11 cellular contexts compared by ENCODE assay signal in the genomic region with DNA sequence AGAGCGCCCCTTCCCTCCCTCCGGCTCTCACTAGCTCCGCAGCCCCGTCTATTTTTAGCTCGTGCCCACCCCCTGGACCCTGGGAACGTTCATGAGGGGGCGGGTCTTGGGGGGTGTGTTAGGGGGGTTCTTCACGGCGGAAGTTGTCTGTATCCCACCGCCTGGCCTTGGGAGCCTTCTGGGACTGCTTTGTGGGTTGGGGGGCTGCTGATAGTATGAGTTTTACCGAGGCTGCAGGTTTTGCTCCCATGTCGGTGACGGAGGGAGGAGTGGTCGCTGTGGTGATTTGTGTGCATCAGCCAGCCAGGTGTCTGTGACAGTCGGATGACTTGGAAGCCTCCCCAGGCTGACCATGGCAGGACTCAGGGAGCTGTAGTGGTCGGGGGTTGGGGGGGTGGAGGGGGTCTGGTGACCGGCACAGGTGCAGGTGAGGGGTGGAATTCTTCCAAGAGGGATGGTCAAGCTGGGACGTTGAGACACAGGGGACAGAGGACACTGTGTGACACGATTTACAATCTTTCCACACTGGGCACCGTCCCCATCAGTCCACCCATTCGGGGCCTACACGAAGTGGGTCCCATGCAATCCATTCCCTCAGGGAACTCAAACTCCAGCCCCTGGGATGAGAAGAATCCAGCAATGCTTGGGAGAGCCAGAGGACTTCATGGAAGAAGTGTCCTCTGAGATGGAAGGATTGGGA. TPM values are rescaled to one million over a fixed set of nuclear protein-coding genes. Genes with fewer than 3 reads are reported as not detected.
DNase-seq lines count a peak whose midpoint lies in the region; ATAC-seq and TF ChIP-seq lines count a peak whose summit lies in the region.
"Had no signal": no experiment of that assay in that cellular context is flagged by ENCODE, and none has a peak within 500 bp of the region (broad histone marks: within the 10 kb centered on the region; RNA-seq: fewer than 3 reads in every experiment).

No MANE protein-coding gene starts in this region.

- H3K27ac Mint-ChIP-seq in activated naive CD8-positive, alpha-beta T cell, result no peak overlapping the region
- H3K27ac Mint-ChIP-seq in activated naive CD8-positive, alpha-beta T cell treated with anti-CD3 and anti-CD28 coated beads, Interleukin-2, amount 50 U/mL, for 24 hours, result no peak overlapping the region
- H3K27ac Mint-ChIP-seq in dendritic cell treated with granulocyte-macrophage colony-stimulating factor and Interleukin-4, amounts not matched to agents 40 ng/mL and 50 ng/mL, for 4 days, result no peak overlapping the region
- H3K27ac Mint-ChIP-seq in natural killer cell treated with Interleukin-12 subunit alpha and Interleukin-12 subunit beta and Interleukin-15 and Interleukin-18, amount 100 ng/mL, for 72 hours, result no peak overlapping the region

- H3K36me3 Mint-ChIP-seq in activated naive CD8-positive, alpha-beta T cell, result no peaks in the 10 kb centered on the region
- H3K36me3 Mint-ChIP-seq in activated naive CD8-positive, alpha-beta T cell treated with anti-CD3 and anti-CD28 coated beads, Interleukin-2, amount 50 U/mL, for 24 hours (ENCODE audit: low read depth), result no peaks in the 10 kb centered on the region
- H3K36me3 Mint-ChIP-seq in dendritic cell treated with granulocyte-macrophage colony-stimulating factor and Interleukin-4, amounts not matched to agents 40 ng/mL and 50 ng/mL, for 4 days (ENCODE audit: low read depth), result no peaks in the 10 kb centered on the region
- no peaks in the 10 kb centered on the region for H3K36me3 Mint-ChIP-seq in natural killer cell treated with Interleukin-12 subunit alpha and Interleukin-12 subunit beta and Interleukin-15 and Interleukin-18, amount 100 ng/mL, for 72 hours

- TF ChIP-seq POLR2A in upper lobe of left lung (IDR thresholded peaks at IDR 0.05), result no peak

- TF ChIP-seq EP300 in upper lobe of left lung (IDR thresholded peaks at IDR 0.05), result no peak

- peaks cover 16 to 22% (median 21%) of the 10 kb centered on the region in 4 donors for H3K4me1 ChIP-seq in upper lobe of left lung

- no peak for DNase-seq in activated naive CD8-positive, alpha-beta T cell treated with anti-CD3 and anti-CD28 coated beads, Interleukin-2, amount 50 U/mL, for 24 hours
- DNase-seq in natural killer cell treated with Interleukin-12 subunit alpha and Interleukin-12 subunit beta and Interleukin-15 and Interleukin-18, amount 100 ng/mL, for 72 hours (ENCODE audit: low spot score), result no peak
- DNase-seq in upper lobe of left lung (no peak), DMS53 treated with DMSO at 0.1 percent for 48 hours (lab: John Stamatoyannopoulos, UW; ENCODE audit: unreplicated experiment) (no peak), left colon (no peak), GM13977 (ENCODE audit: low spot score) (no peak)
- DNase-seq: activated CD4-positive, alpha-beta T cell treated with anti-CD3 and anti-CD28 coated beads, Interleukin-2, amount 50 U/mL, for 4 hours had no signal

- H3K27ac ChIP-seq in upper lobe of left lung, result peak overlapping the region in 3 of 4 donors; percentile 26 to 55 (median 34)

- H3K4me1 Mint-ChIP-seq in activated naive CD8-positive, alpha-beta T cell (ENCODE audit: low read depth), result peaks cover 14% of the 10 kb centered on the region
- peaks cover 9% of the 10 kb centered on the region for H3K4me1 Mint-ChIP-seq in activated naive CD8-positive, alpha-beta T cell treated with anti-CD3 and anti-CD28 coated beads, Interleukin-2, amount 50 U/mL, for 24 hours
- H3K4me1 Mint-ChIP-seq in dendritic cell treated with granulocyte-macrophage colony-stimulating factor and Interleukin-4, amounts not matched to agents 40 ng/mL and 50 ng/mL, for 4 days (ENCODE audit: low read depth), result peaks cover 35% of the 10 kb centered on the region
- H3K4me1 Mint-ChIP-seq in natural killer cell treated with Interleukin-12 subunit alpha and Interleukin-12 subunit beta and Interleukin-15 and Interleukin-18, amount 100 ng/mL, for 72 hours (ENCODE audit: low read depth in 2 of 2), result peaks cover 15 to 16% of the 10 kb centered on the region in 2 donors

- in situ Hi-C loops in GM13977 (cut with MboI; ENCODE audit: low pct_unique_long_range_greater_than_20kb, low sequenced_read_pairs, unreplicated experiment), result no loop called here

- no peaks in the 10 kb centered on the region for H3K36me3 ChIP-seq in upper lobe of left lung

- 5 to 34% methylated on average over 4 to 20 of the region's 22 CpGs for WGBS in upper lobe of left lung, 2 donors

- no peaks in the 10 kb centered on the region for H3K9me3 ChIP-seq in upper lobe of left lung

- H3K9me3 Mint-ChIP-seq in activated naive CD8-positive, alpha-beta T cell (ENCODE audit: low read depth), result no peaks in the 10 kb centered on the region
- no peaks in the 10 kb centered on the region for H3K9me3 Mint-ChIP-seq in activated naive CD8-positive, alpha-beta T cell treated with anti-CD3 and anti-CD28 coated beads, Interleukin-2, amount 50 U/mL, for 24 hours
- no peaks in the 10 kb centered on the region for H3K9me3 Mint-ChIP-seq in dendritic cell treated with granulocyte-macrophage colony-stimulating factor and Interleukin-4, amounts not matched to agents 40 ng/mL and 50 ng/mL, for 4 days
- H3K9me3 Mint-ChIP-seq in natural killer cell treated with Interleukin-12 subunit alpha and Interleukin-12 subunit beta and Interleukin-15 and Interleukin-18, amount 100 ng/mL, for 72 hours, result no peaks in the 10 kb centered on the region

- intact Hi-C loops in dendritic cell treated with granulocyte-macrophage colony-stimulating factor and Interleukin-4, amounts not matched to agents 40 ng/mL and 50 ng/mL, for 4 days (cut with micrococcal nuclease), result no loop called here
- intact Hi-C loops in left colon (cut with DNase I, micrococcal nuclease), result no loop called here

- TF ChIP-seq CTCF in upper lobe of left lung (IDR thresholded peaks at IDR 0.05), result no peak
- no peak for TF ChIP-seq CTCF in GM13977 (IDR thresholded peaks at IDR 0.05; ENCODE audit: extremely low read depth, insufficient read depth, missing control alignments)

- H3K27me3 ChIP-seq in upper lobe of left lung, result peaks cover 0 to 26% (median 6%) of the 10 kb centered on the region in 4 donors

- ATAC-seq in activated naive CD8-positive, alpha-beta T cell treated with anti-CD3 and anti-CD28 coated beads, Interleukin-2, amount 50 U/mL, for 24 hours, result no peak
- ATAC-seq in natural killer cell treated with Interleukin-12 subunit alpha and Interleukin-12 subunit beta and Interleukin-15 and Interleukin-18, amount 100 ng/mL, for 72 hours, result no peak
- ATAC-seq in upper lobe of left lung (ENCODE audit: low FRiP score in 2 of 2) (no peak), left colon (no peak)

- peak overlapping the region; percentile 59 for H3K4me3 Mint-ChIP-seq in activated naive CD8-positive, alpha-beta T cell
- H3K4me3 Mint-ChIP-seq in activated naive CD8-positive, alpha-beta T cell treated with anti-CD3 and anti-CD28 coated beads, Interleukin-2, amount 50 U/mL, for 24 hours, result no peak overlapping the region
- H3K4me3 Mint-ChIP-seq in dendritic cell treated with granulocyte-macrophage colony-stimulating factor and Interleukin-4, amounts not matched to agents 40 ng/mL and 50 ng/mL, for 4 days, result peak overlapping the region; percentile 30
- H3K4me3 Mint-ChIP-seq in natural killer cell treated with Interleukin-12 subunit alpha and Interleukin-12 subunit beta and Interleukin-15 and Interleukin-18, amount 100 ng/mL, for 72 hours, result peak overlapping the region; percentile 25

- peak overlapping the region in 3 of 4 donors; percentile 37 to 56 (median 56) for H3K4me3 ChIP-seq in upper lobe of left lung
- H3K4me3 ChIP-seq: lung had no signal

- no peaks in the 10 kb centered on the region for H3K27me3 Mint-ChIP-seq in activated naive CD8-positive, alpha-beta T cell
- peaks cover 40% of the 10 kb centered on the region for H3K27me3 Mint-ChIP-seq in activated naive CD8-positive, alpha-beta T cell treated with anti-CD3 and anti-CD28 coated beads, Interleukin-2, amount 50 U/mL, for 24 hours
- H3K27me3 Mint-ChIP-seq in dendritic cell treated with granulocyte-macrophage colony-stimulating factor and Interleukin-4, amounts not matched to agents 40 ng/mL and 50 ng/mL, for 4 days, result peaks cover 70% of the 10 kb centered on the region
- H3K27me3 Mint-ChIP-seq in natural killer cell treated with Interleukin-12 subunit alpha and Interleukin-12 subunit beta and Interleukin-15 and Interleukin-18, amount 100 ng/mL, for 72 hours, result peaks cover 17 to 35% of the 10 kb centered on the region in 2 donors

RNA-seq across cellular contexts. Expression of a gene that starts 1.4 kb away (rescaled TPM):
- total RNA-seq in natural killer cell treated with Interleukin-12 subunit alpha and Interleukin-12 subunit beta and Interleukin-15 and Interleukin-18, amount 100 ng/mL, for 72 hours, result under 1 TPM in 1 of 2 donors, not detected in 1; 0.25 TPM
- total RNA-seq in upper lobe of left lung, result 1 to 10 TPM in 2 of 6 donors, under 1 TPM in 2, not detected in 2; 0.46 to 2.2 (median 0.97) TPM
- total RNA-seq in left colon, result 1 to 10 TPM in 1 of 2 donors, under 1 TPM in 1; 0.55 to 1.4 TPM
- total RNA-seq: dermis microvascular lymphatic vessel endothelial cell had no signal

RNA-seq across cellular contexts. Expression of a gene that starts 22.2 kb away (rescaled TPM):
- total RNA-seq in natural killer cell treated with Interleukin-12 subunit alpha and Interleukin-12 subunit beta and Interleukin-15 and Interleukin-18, amount 100 ng/mL, for 72 hours, result not detected
- total RNA-seq in upper lobe of left lung, result under 1 TPM in 3 of 6 donors, not detected in 3; 0.34 to 0.88 (median 0.46) TPM
- total RNA-seq in left colon, result not detected

RNA-seq across cellular contexts. Expression of a gene that starts 24.5 kb away (rescaled TPM):
- 10 to 100 TPM; 32.8 to 41.1 TPM for total RNA-seq in natural killer cell treated with Interleukin-12 subunit alpha and Interleukin-12 subunit beta and Interleukin-15 and Interleukin-18, amount 100 ng/mL, for 72 hours
- total RNA-seq in upper lobe of left lung (100 to 1,000 TPM in 1 of 6 donors, 10 to 100 TPM in 5; 66.4 to 155 (median 81.3) TPM), left colon (10 to 100 TPM; 60.8 to 78.3 TPM)

RNA-seq across cellular contexts. Expression of a gene that starts 35.2 kb away (rescaled TPM):
- total RNA-seq in natural killer cell treated with Interleukin-12 subunit alpha and Interleukin-12 subunit beta and Interleukin-15 and Interleukin-18, amount 100 ng/mL, for 72 hours, result 100 to 1,000 TPM in 1 of 2 donors, 10 to 100 TPM in 1; 98.2 to 112 TPM
- 10 to 100 TPM; 16.8 to 55.5 (median 21.9) TPM for total RNA-seq in upper lobe of left lung
- 10 to 100 TPM; 47.3 to 60.0 TPM for total RNA-seq in left colon

RNA-seq across cellular contexts. Expression of a gene that starts 36.2 kb away (rescaled TPM):
- 10 to 100 TPM; 19.4 to 48.2 TPM for total RNA-seq in natural killer cell treated with Interleukin-12 subunit alpha and Interleukin-12 subunit beta and Interleukin-15 and Interleukin-18, amount 100 ng/mL, for 72 hours
- total RNA-seq in upper lobe of left lung (10 to 100 TPM in 1 of 6 donors, 1 to 10 TPM in 5; 6.0 to 10.3 (median 7.8) TPM), left colon (1 to 10 TPM; 6.4 to 9.7 TPM)
